In genomic region chr10:3102721-3103410, GRCh38 we compare ENCODE assay signal across 11 cellular contexts. TPM values are rescaled to one million over a fixed set of nuclear protein-coding genes. Genes with fewer than 3 reads are reported as not detected.
DNase-seq lines count a peak whose midpoint lies in the region; ATAC-seq, FAIRE-seq and TF ChIP-seq lines count a peak whose summit lies in the region.
"Had no signal": no experiment of that assay in that cellular context is flagged by ENCODE, and none has a peak within 500 bp of the region (broad histone marks: within the 10 kb centered on the region; RNA-seq: fewer than 3 reads in every experiment).

No MANE protein-coding gene starts in this region.

- H3K9me3 ChIP-seq in body of pancreas = no peaks in the 10 kb centered on the region
- H3K9me3 ChIP-seq: tibial nerve had no signal

- no peak for TF ChIP-seq POLR2A in body of pancreas (IDR thresholded peaks at IDR 0.05)

- peaks cover 7% of the 10 kb centered on the region for H3K4me1 ChIP-seq in body of pancreas

- WGBS in body of pancreas, 2 donors = 63 to 69% methylated on average over 17 to 19 of the region's 19 CpGs

- POLR2A ChIA-PET in activated CD4-positive, alpha-beta memory T cell treated with anti-CD3 and anti-CD28 coated beads for 36 hours (lab: Charles Lee) = no interaction called here

- no peak for ATAC-seq in body of pancreas
- no peak for ATAC-seq in HG03520 (IDR thresholded peaks at IDR 0.05; ENCODE audit: unreplicated experiment)

- H3K36me3 Mint-ChIP-seq in activated CD4-positive, alpha-beta memory T cell treated with anti-CD3 and anti-CD28 coated beads for 36 hours = peaks cover 56% of the 10 kb centered on the region

- H3K4me3 ChIP-seq in body of pancreas = no peak overlapping the region
- H3K4me3 ChIP-seq: tibial nerve had no signal

- CTCF ChIA-PET in activated CD4-positive, alpha-beta memory T cell treated with anti-CD3 and anti-CD28 coated beads for 36 hours (lab: Charles Lee) = no interaction called here

- H3K27me3 ChIP-seq in body of pancreas = no peaks in the 10 kb centered on the region
- H3K27me3 ChIP-seq: tibial nerve had no signal

- TF ChIP-seq CTCF in body of pancreas (IDR thresholded peaks at IDR 0.05) = no peak

- no peaks in the 10 kb centered on the region for H3K27me3 Mint-ChIP-seq in activated CD4-positive, alpha-beta memory T cell treated with anti-CD3 and anti-CD28 coated beads for 36 hours

- DNase-seq in NCI-H146 treated with DMSO at 0.1 percent for 48 hours (lab: John Stamatoyannopoulos, UW; ENCODE audit: unreplicated experiment) (peak; percentile 7), NCI-H146 (lab: John Stamatoyannopoulos, UW) (no peak), body of pancreas (no peak), stromal cell of bone marrow (ENCODE audit: low read depth) (peak; percentile 21), SHP77 treated with DMSO at 0.1 percent for 48 hours (lab: John Stamatoyannopoulos, UW) (no peak)
- DNase-seq in activated CD4-positive, alpha-beta memory T cell treated with anti-CD3 and anti-CD28 coated beads for 36 hours = no peak
- DNase-seq: 8988T, MM.1S had no signal

- no peaks in the 10 kb centered on the region for H3K9me3 Mint-ChIP-seq in activated CD4-positive, alpha-beta memory T cell treated with anti-CD3 and anti-CD28 coated beads for 36 hours

- no peak overlapping the region for H3K4me3 Mint-ChIP-seq in activated CD4-positive, alpha-beta memory T cell treated with anti-CD3 and anti-CD28 coated beads for 36 hours

- peak overlapping the region in 3 of 4 donors; percentile 34 to 47 (median 46) for H3K27ac ChIP-seq in body of pancreas

- peak; percentile 93 for FAIRE-seq in islet of Langerhans (lab: Jason Lieb, UNC)

- intact Hi-C loops in body of pancreas (cut with DNase I) = no loop called here
- intact Hi-C loops in activated CD4-positive, alpha-beta memory T cell treated with anti-CD3 and anti-CD28 coated beads for 36 hours (cut with micrococcal nuclease) = no loop called here

- no peaks in the 10 kb centered on the region for H3K36me3 ChIP-seq in body of pancreas (replicated peaks in 1 of 2; ENCODE audit: insufficient read depth in 1 of 2, low read depth in 2 of 2)

- no peak overlapping the region for H3K27ac Mint-ChIP-seq in activated CD4-positive, alpha-beta memory T cell treated with anti-CD3 and anti-CD28 coated beads for 36 hours

- peaks cover 12% of the 10 kb centered on the region for H3K4me1 Mint-ChIP-seq in activated CD4-positive, alpha-beta memory T cell treated with anti-CD3 and anti-CD28 coated beads for 36 hours (ENCODE audit: low read depth)

RNA-seq across cellular contexts. Expression of gene PFKP, which starts 35.5 kb away (rescaled TPM):
- total RNA-seq in body of pancreas = 10 to 100 TPM; 17.4 to 39.6 TPM
- 100 to 1,000 TPM; 175 to 176 TPM for total RNA-seq in activated CD4-positive, alpha-beta memory T cell treated with anti-CD3 and anti-CD28 coated beads for 36 hours

Comparison
In these comparisons a context has a peak if more than half of its experiments do, and no peak if none do; other contexts are left out.
1. DNase-seq: peak in NCI-H146 treated with DMSO at 0.1 percent for 48 hours (single experiment) and stromal cell of bone marrow (single experiment); none in NCI-H146 (single experiment), body of pancreas (0 of 4), SHP77 treated with DMSO at 0.1 percent for 48 hours (single experiment) and activated CD4-positive, alpha-beta memory T cell treated with anti-CD3 and anti-CD28 coated beads for 36 hours (single experiment).
2. RNA of gene PFKP, which starts 35.5 kb away (total RNA-seq): 175 to 176 TPM in activated CD4-positive, alpha-beta memory T cell treated with anti-CD3 and anti-CD28 coated beads for 36 hours; 17.4 to 39.6 TPM in body of pancreas; every median in the first group is over 4 times any median in the second.